Comparison of ENCODE assay signal across 1 cellular context in the genomic region with DNA sequence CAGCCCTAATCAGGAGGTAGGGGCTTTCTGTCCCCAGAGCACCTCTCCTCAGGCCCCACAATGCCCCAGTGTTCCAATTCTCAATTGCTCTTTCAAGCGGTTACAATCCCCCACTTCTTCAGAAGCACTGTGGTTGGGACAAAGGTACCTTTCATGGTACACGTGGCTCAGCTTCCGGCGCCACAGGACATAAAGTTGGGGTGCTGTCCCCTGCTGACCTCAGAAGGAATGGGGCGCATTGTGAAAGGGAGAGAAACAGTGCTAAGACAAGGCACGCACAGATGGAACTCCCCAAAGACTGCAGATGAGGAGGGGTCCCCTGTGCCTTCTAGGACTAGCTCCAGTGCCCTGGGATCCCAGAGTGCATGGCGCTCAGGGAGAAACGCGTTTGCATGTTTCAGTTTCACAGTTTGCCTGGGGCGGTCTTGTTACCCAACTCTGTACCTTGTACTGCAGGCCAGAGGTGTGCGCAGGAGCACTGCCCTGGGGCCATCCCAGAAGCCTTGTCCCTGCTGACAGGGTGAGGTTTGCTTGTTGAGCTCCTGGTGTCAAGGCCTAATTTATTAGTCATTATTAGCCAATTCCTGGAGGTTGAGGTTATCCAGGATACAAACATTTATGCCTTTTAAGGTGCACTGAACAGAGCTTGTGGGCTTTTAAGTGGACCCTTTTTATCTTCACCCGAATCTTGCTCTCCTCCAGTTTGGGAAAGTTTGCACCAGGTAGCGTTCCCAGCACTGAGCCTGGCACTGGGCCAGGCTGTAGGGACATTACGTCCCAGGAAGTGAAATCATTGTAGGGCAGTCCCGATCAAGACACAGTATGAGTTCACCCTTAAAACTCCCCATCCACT.
TF ChIP-seq lines count a peak whose summit lies in the region.

No MANE protein-coding gene starts in this region.

TF ChIP-seq in HepG2, 621 proteins besides CTCF, POLR2A, EP300 and RAD21 (continued from another document):
- TF ChIP-seq, protein P1, sequence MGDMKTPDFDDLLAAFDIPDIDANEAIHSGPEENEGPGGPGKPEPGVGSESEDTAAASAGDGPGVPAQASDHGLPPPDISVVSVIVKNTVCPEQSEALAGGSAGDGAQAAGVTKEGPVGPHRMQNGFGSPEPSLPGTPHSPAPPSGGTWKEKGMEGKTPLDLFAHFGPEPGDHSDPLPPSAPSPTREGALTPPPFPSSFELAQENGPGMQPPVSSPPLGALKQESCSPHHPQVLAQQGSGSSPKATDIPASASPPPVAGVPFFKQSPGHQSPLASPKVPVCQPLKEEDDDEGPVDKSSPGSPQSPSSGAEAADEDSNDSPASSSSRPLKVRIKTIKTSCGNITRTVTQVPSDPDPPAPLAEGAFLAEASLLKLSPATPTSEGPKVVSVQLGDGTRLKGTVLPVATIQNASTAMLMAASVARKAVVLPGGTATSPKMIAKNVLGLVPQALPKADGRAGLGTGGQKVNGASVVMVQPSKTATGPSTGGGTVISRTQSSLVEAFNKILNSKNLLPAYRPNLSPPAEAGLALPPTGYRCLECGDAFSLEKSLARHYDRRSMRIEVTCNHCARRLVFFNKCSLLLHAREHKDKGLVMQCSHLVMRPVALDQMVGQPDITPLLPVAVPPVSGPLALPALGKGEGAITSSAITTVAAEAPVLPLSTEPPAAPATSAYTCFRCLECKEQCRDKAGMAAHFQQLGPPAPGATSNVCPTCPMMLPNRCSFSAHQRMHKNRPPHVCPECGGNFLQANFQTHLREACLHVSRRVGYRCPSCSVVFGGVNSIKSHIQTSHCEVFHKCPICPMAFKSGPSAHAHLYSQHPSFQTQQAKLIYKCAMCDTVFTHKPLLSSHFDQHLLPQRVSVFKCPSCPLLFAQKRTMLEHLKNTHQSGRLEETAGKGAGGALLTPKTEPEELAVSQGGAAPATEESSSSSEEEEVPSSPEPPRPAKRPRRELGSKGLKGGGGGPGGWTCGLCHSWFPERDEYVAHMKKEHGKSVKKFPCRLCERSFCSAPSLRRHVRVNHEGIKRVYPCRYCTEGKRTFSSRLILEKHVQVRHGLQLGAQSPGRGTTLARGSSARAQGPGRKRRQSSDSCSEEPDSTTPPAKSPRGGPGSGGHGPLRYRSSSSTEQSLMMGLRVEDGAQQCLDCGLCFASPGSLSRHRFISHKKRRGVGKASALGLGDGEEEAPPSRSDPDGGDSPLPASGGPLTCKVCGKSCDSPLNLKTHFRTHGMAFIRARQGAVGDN (CRISPR knock-in tag; IDR thresholded peaks at IDR 0.05), result peak; percentile 94
- TF ChIP-seq RAD51 (IDR thresholded peaks at IDR 0.05; ENCODE audit: borderline replicate concordance), result no peak
- no peak for TF ChIP-seq ZFP90 (CRISPR knock-in tag; IDR thresholded peaks at IDR 0.05; ENCODE audit: borderline replicate concordance)
- TF ChIP-seq, protein P2, sequence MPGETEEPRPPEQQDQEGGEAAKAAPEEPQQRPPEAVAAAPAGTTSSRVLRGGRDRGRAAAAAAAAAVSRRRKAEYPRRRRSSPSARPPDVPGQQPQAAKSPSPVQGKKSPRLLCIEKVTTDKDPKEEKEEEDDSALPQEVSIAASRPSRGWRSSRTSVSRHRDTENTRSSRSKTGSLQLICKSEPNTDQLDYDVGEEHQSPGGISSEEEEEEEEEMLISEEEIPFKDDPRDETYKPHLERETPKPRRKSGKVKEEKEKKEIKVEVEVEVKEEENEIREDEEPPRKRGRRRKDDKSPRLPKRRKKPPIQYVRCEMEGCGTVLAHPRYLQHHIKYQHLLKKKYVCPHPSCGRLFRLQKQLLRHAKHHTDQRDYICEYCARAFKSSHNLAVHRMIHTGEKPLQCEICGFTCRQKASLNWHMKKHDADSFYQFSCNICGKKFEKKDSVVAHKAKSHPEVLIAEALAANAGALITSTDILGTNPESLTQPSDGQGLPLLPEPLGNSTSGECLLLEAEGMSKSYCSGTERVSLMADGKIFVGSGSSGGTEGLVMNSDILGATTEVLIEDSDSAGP (CRISPR knock-in tag; IDR thresholded peaks at IDR 0.05; ENCODE audit: borderline replicate concordance), result peak; percentile 86
- TF ChIP-seq HOMEZ (CRISPR knock-in tag; IDR thresholded peaks at IDR 0.05; ENCODE audit: low read depth), result peak; percentile 62
- TF ChIP-seq HMGA1 (CRISPR knock-in tag; conservative IDR thresholded peaks at IDR 0.05), result no peak
- no peak for TF ChIP-seq ZNF616 (CRISPR knock-in tag; IDR thresholded peaks at IDR 0.05; ENCODE audit: low read depth)
- peak; percentile 97 for TF ChIP-seq NCOR1 (IDR thresholded peaks at IDR 0.05; ENCODE audit: borderline replicate concordance, low read length)
- peak in 1 of 2 experiments; percentile 66; a peak in 2 of 4 replicates for TF ChIP-seq REST (IDR thresholded peaks at IDR 0.05; ENCODE audit: borderline replicate concordance in 1 of 2, low read depth in 1 of 2, low read length in 2 of 2)
- TF ChIP-seq, protein P3, sequence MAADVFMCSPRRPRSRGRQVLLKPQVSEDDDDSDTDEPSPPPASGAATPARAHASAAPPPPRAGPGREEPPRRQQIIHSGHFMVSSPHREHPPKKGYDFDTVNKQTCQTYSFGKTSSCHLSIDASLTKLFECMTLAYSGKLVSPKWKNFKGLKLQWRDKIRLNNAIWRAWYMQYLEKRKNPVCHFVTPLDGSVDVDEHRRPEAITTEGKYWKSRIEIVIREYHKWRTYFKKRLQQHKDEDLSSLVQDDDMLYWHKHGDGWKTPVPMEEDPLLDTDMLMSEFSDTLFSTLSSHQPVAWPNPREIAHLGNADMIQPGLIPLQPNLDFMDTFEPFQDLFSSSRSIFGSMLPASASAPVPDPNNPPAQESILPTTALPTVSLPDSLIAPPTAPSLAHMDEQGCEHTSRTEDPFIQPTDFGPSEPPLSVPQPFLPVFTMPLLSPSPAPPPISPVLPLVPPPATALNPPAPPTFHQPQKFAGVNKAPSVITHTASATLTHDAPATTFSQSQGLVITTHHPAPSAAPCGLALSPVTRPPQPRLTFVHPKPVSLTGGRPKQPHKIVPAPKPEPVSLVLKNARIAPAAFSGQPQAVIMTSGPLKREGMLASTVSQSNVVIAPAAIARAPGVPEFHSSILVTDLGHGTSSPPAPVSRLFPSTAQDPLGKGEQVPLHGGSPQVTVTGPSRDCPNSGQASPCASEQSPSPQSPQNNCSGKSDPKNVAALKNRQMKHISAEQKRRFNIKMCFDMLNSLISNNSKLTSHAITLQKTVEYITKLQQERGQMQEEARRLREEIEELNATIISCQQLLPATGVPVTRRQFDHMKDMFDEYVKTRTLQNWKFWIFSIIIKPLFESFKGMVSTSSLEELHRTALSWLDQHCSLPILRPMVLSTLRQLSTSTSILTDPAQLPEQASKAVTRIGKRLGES (CRISPR knock-in tag; IDR thresholded peaks at IDR 0.05; ENCODE audit: borderline replicate concordance), result no peak
- no peak for TF ChIP-seq SALL2 (CRISPR knock-in tag; IDR thresholded peaks at IDR 0.05)
- peak; percentile 65 for TF ChIP-seq MED13 (CRISPR knock-in tag; IDR thresholded peaks at IDR 0.05)
- TF ChIP-seq ZBTB44 (CRISPR knock-in tag; IDR thresholded peaks at IDR 0.05), result 0 out of 2 replicates have a peak, but pooled peaks have one; percentile 41
- TF ChIP-seq, protein P4, sequence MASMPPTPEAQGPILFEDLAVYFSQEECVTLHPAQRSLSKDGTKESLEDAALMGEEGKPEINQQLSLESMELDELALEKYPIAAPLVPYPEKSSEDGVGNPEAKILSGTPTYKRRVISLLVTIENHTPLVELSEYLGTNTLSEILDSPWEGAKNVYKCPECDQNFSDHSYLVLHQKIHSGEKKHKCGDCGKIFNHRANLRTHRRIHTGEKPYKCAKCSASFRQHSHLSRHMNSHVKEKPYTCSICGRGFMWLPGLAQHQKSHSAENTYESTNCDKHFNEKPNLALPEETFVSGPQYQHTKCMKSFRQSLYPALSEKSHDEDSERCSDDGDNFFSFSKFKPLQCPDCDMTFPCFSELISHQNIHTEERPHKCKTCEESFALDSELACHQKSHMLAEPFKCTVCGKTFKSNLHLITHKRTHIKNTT (CRISPR knock-in tag; IDR thresholded peaks at IDR 0.05), result no peak
- TF ChIP-seq, protein P5, sequence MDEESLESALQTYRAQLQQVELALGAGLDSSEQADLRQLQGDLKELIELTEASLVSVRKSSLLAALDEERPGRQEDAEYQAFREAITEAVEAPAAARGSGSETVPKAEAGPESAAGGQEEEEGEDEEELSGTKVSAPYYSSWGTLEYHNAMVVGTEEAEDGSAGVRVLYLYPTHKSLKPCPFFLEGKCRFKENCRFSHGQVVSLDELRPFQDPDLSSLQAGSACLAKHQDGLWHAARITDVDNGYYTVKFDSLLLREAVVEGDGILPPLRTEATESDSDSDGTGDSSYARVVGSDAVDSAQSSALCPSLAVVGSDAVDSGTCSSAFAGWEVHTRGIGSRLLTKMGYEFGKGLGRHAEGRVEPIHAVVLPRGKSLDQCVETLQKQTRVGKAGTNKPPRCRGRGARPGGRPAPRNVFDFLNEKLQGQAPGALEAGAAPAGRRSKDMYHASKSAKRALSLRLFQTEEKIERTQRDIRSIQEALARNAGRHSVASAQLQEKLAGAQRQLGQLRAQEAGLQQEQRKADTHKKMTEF (CRISPR knock-in tag; IDR thresholded peaks at IDR 0.05), result peak; percentile 76
- TF ChIP-seq CHCHD3 (CRISPR knock-in tag; IDR thresholded peaks at IDR 0.05), result no peak
- TF ChIP-seq SP140L (CRISPR knock-in tag; IDR thresholded peaks at IDR 0.05; ENCODE audit: borderline replicate concordance), result no peak; the same call in 1 of the 2 replicates
- TF ChIP-seq, protein P6, sequence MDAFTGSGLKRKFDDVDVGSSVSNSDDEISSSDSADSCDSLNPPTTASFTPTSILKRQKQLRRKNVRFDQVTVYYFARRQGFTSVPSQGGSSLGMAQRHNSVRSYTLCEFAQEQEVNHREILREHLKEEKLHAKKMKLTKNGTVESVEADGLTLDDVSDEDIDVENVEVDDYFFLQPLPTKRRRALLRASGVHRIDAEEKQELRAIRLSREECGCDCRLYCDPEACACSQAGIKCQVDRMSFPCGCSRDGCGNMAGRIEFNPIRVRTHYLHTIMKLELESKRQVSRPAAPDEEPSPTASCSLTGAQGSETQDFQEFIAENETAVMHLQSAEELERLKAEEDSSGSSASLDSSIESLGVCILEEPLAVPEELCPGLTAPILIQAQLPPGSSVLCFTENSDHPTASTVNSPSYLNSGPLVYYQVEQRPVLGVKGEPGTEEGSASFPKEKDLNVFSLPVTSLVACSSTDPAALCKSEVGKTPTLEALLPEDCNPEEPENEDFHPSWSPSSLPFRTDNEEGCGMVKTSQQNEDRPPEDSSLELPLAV (CRISPR knock-in tag; conservative IDR thresholded peaks at IDR 0.05; ENCODE audit: low read depth), result no peak
- TF ChIP-seq, protein P7, sequence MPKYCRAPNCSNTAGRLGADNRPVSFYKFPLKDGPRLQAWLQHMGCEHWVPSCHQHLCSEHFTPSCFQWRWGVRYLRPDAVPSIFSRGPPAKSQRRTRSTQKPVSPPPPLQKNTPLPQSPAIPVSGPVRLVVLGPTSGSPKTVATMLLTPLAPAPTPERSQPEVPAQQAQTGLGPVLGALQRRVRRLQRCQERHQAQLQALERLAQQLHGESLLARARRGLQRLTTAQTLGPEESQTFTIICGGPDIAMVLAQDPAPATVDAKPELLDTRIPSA (CRISPR knock-in tag; IDR thresholded peaks at IDR 0.05; ENCODE audit: borderline replicate concordance), result no peak
- TF ChIP-seq ZNF124 (CRISPR knock-in tag; IDR thresholded peaks at IDR 0.05), result 0 out of 2 replicates have a peak, but pooled peaks have one; percentile 37
- no peak for TF ChIP-seq RBM39 (IDR thresholded peaks at IDR 0.05; ENCODE audit: low read depth, low read length, poor library complexity, severe bottlenecking)
- TF ChIP-seq NFATC3 (CRISPR knock-in tag; IDR thresholded peaks at IDR 0.05), result no peak
- TF ChIP-seq BRF2 (CRISPR knock-in tag; IDR thresholded peaks at IDR 0.05), result no peak
